1 cellular context compared by ENCODE assay signal in genomic region chr17:82751571-82752370, GRCh38.
TF ChIP-seq lines count a peak whose summit lies in the region.

Gene TBCD, plus strand, starts transcription at chr17:82752065. Its CDS starts 129 bp downstream, at chr17:82752194.

TF ChIP-seq in K562, 482 proteins besides CTCF, POLR2A, EP300 and RAD21 (continued from another document and continues in another):
- no peak for TF ChIP-seq CHAMP1 (IDR thresholded peaks at IDR 0.05)
- TF ChIP-seq MBD1 (CRISPR knock-in tag; IDR thresholded peaks at IDR 0.05), result no peak
- TF ChIP-seq MTF1 (CRISPR knock-in tag; IDR thresholded peaks at IDR 0.05; ENCODE audit: borderline replicate concordance), result no peak
- no peak for TF ChIP-seq SREBF1 (IDR thresholded peaks at IDR 0.05; ENCODE audit: borderline replicate concordance, low read depth, low read length)
- no peak for TF ChIP-seq ILK (tag; IDR thresholded peaks at IDR 0.05; ENCODE audit: borderline replicate concordance, low read depth)
- no peak for TF ChIP-seq DNMT1 (IDR thresholded peaks at IDR 0.05)
- peak; percentile 41 for TF ChIP-seq HNRNPLL (IDR thresholded peaks at IDR 0.05; ENCODE audit: low read depth, low read length, poor library complexity, severe bottlenecking)
- peak; percentile 79 for TF ChIP-seq NEUROD1 (IDR thresholded peaks at IDR 0.05; ENCODE audit: borderline replicate concordance, low read depth, low read length, partially characterized antibody)
- no peak for TF ChIP-seq ZNF280A (IDR thresholded peaks at IDR 0.05; ENCODE audit: low read depth, partially characterized antibody)
- peak; percentile 69 for TF ChIP-seq RBM22 (IDR thresholded peaks at IDR 0.05; ENCODE audit: low read depth, low read length, poor library complexity, severe bottlenecking)
- no peak for TF ChIP-seq ZBTB43 (CRISPR knock-in tag; IDR thresholded peaks at IDR 0.05)
- TF ChIP-seq NCOA6 (IDR thresholded peaks at IDR 0.05), result no peak
- TF ChIP-seq ATF4 (CRISPR knock-in tag; IDR thresholded peaks at IDR 0.05), result no peak
- no peak for TF ChIP-seq FIP1L1 (IDR thresholded peaks at IDR 0.05; ENCODE audit: low read depth, low read length, poor library complexity, severe bottlenecking)
- no peak for TF ChIP-seq SMAD2 (IDR thresholded peaks at IDR 0.05; ENCODE audit: low read depth, low read length)
- TF ChIP-seq ELF2 (CRISPR knock-in tag; IDR thresholded peaks at IDR 0.05), result no peak
- no peak for TF ChIP-seq ZNF507 (tag; conservative IDR thresholded peaks at IDR 0.05)
- TF ChIP-seq NR1H2 (CRISPR knock-in tag; IDR thresholded peaks at IDR 0.05), result no peak
- peak; percentile 42; the same call in 1 of the 2 replicates for TF ChIP-seq ZBED1 (IDR thresholded peaks at IDR 0.05)
- TF ChIP-seq EWSR1 (IDR thresholded peaks at IDR 0.05; ENCODE audit: borderline replicate concordance, low read depth, partially characterized antibody), result no peak
- TF ChIP-seq ZKSCAN8 (CRISPR knock-in tag; IDR thresholded peaks at IDR 0.05), result no peak
- TF ChIP-seq RBBP5 (IDR thresholded peaks at IDR 0.05; ENCODE audit: borderline replicate concordance, insufficient read depth, low read length, poor library complexity, severe bottlenecking), result peak; percentile 95
- TF ChIP-seq COPS2 (conservative IDR thresholded peaks at IDR 0.05), result no peak
- TF ChIP-seq MAZ (CRISPR knock-in tag; conservative IDR thresholded peaks at IDR 0.05 in 1 of 2, IDR thresholded peaks at IDR 0.05 in 1 of 2), result peak; percentile 93
- TF ChIP-seq ZNF511 (CRISPR knock-in tag; IDR thresholded peaks at IDR 0.05), result peak; percentile 94
- no peak for TF ChIP-seq STAT5A (IDR thresholded peaks at IDR 0.05; ENCODE audit: borderline replicate concordance, low read length)
- TF ChIP-seq HDAC8 (tag; IDR thresholded peaks at IDR 0.05), result no peak
- TF ChIP-seq ETV6 (IDR thresholded peaks at IDR 0.05; ENCODE audit: borderline replicate concordance in 1 of 2, low read depth in 2 of 2, low read length in 1 of 2), result no peak
- peak; percentile 83; the same call in 1 of the 2 replicates for TF ChIP-seq ETV6 (CRISPR knock-in tag; IDR thresholded peaks at IDR 0.05; ENCODE audit: borderline replicate concordance)
- TF ChIP-seq ZBTB33 (CRISPR knock-in tag; IDR thresholded peaks at IDR 0.05), result peak; percentile 39; the same call in 1 of the 2 replicates
- TF ChIP-seq NRF1 (conservative IDR thresholded peaks at IDR 0.05 in 1 of 2, IDR thresholded peaks at IDR 0.05 in 1 of 2), result peak; percentile 60 to 69; a peak in 3 of 4 replicates
- no peak for TF ChIP-seq ZNF398 (CRISPR knock-in tag; IDR thresholded peaks at IDR 0.05)
- TF ChIP-seq ZNF695 (CRISPR knock-in tag; IDR thresholded peaks at IDR 0.05), result no peak
- TF ChIP-seq KLF1 (tag; IDR thresholded peaks at IDR 0.05), result 0 out of 2 replicates have a peak, but pooled peaks have one; percentile 13
- TF ChIP-seq ERF (CRISPR knock-in tag; IDR thresholded peaks at IDR 0.05), result no peak
- no peak for TF ChIP-seq MEF2D (tag; conservative IDR thresholded peaks at IDR 0.05; ENCODE audit: low read depth)
- no peak for TF ChIP-seq JUND (IDR thresholded peaks at IDR 0.05; ENCODE audit: borderline replicate concordance, low read depth, low read length)
- peak; percentile 29; the same call in 1 of the 3 replicates for TF ChIP-seq JUND (tag; IDR thresholded peaks at IDR 0.05; ENCODE audit: borderline replicate concordance, low read depth, low read length)
- no peak for TF ChIP-seq ZFP91 (CRISPR knock-in tag; IDR thresholded peaks at IDR 0.05)
- TF ChIP-seq ZKSCAN1 (IDR thresholded peaks at IDR 0.05; ENCODE audit: low read depth, low read length), result no peak
- peak in 1 of 2 experiments; percentile 83; a peak in 2 of 4 replicates for TF ChIP-seq FOXA3 (CRISPR knock-in tag; conservative IDR thresholded peaks at IDR 0.05 in 1 of 2, IDR thresholded peaks at IDR 0.05 in 1 of 2)
- no peak for TF ChIP-seq PCBP2 (IDR thresholded peaks at IDR 0.05; ENCODE audit: low read depth, low read length, poor library complexity, severe bottlenecking)
- no peak for TF ChIP-seq SMARCA5 (IDR thresholded peaks at IDR 0.05)
- peak; percentile 8; the same call in 1 of the 2 replicates for TF ChIP-seq THAP12 (CRISPR knock-in tag; IDR thresholded peaks at IDR 0.05)
- no peak for TF ChIP-seq TBL1XR1 (IDR thresholded peaks at IDR 0.05; ENCODE audit: low read length in 2 of 2)
- TF ChIP-seq HES1 (IDR thresholded peaks at IDR 0.05; ENCODE audit: low read depth), result no peak
- no peak for TF ChIP-seq LEF1 (IDR thresholded peaks at IDR 0.05)
